27 cellular contexts compared by ENCODE assay signal in the genomic region with DNA sequence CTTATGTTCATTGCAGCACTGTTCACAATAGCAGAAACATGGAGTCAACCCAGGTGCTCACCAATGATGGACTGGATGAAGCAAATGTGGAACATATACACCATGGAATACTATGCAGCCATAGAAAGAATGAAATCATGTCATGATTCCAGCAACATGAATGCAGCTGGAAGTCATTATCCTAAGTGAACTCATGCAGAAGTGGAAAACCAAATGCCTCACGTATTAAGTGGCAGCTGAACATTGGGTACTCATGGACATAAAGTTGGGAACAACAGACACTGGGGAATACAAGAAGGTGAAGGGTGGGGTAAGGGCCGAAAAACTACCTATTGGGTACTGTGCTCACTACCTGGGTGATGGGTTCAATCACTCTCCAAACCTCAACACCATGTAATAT.
"Had no signal": no experiment of that assay in that cellular context is flagged by ENCODE, and none has a peak within 500 bp of the region (broad histone marks: within the 10 kb centered on the region; RNA-seq: fewer than 3 reads in every experiment).

No MANE protein-coding gene starts in this region.

- H3K36me3 Mint-ChIP-seq: mesothelial cell of epicardium; naive B cell; natural killer cell treated with Interleukin-12 subunit alpha and Interleukin-12 subunit beta and Interleukin-15 and Interleukin-18, amount 100 ng/mL, for 72 hours; stimulated activated effector memory CD8-positive, alpha-beta T cell treated with anti-CD3 and anti-CD28 coated beads, Interleukin-12 subunit alpha, Interleukin-12 subunit beta, amount 100 ng/mL, for 72 hours had no signal

- H3K9me3 Mint-ChIP-seq: natural killer cell treated with Interleukin-12 subunit alpha and Interleukin-12 subunit beta and Interleukin-15 and Interleukin-18, amount 100 ng/mL, for 72 hours; neural crest cell had no signal

- FAIRE-seq: endometrium, islet of Langerhans had no signal

- H3K4me1 ChIP-seq: left lung, parathyroid adenoma, right lobe of liver, thyroid gland, vagina had no signal

- H3K4me3 ChIP-seq: heart right ventricle, left lung, mucosa of descending colon, right lobe of liver, stomach, thyroid gland, vagina had no signal

- H3K9ac ChIP-seq: parathyroid adenoma had no signal

- H3K9me3 ChIP-seq: mucosa of descending colon, right lobe of liver, stomach, thyroid gland, vagina had no signal

- H3K4me3 Mint-ChIP-seq: effector memory CD8-positive, alpha-beta T cell; mesothelial cell of epicardium; naive B cell; natural killer cell treated with Interleukin-12 subunit alpha and Interleukin-12 subunit beta and Interleukin-15 and Interleukin-18, amount 100 ng/mL, for 72 hours; neural crest cell; stimulated activated effector memory CD8-positive, alpha-beta T cell treated with anti-CD3 and anti-CD28 coated beads, Interleukin-12 subunit alpha, Interleukin-12 subunit beta, amount 100 ng/mL, for 72 hours had no signal

- DNase-seq: cortex of kidney; effector memory CD8-positive, alpha-beta T cell; erythroblast; foreskin melanocyte; glutamatergic neuron; heart right ventricle; left cardiac atrium; left lung; mesenchymal stem cell; mucosa of descending colon; naive B cell; right lobe of liver; stimulated activated CD4-positive, alpha-beta T cell treated with anti-CD3 and anti-CD28 coated beads, Interleukin-2, amount 100 ng/mL, for 24 hours; stimulated activated CD4-positive, alpha-beta T cell treated with anti-CD3 and anti-CD28 coated beads, Interleukin-4, amount 100 ng/mL, for 24 hours; stimulated activated naive CD4-positive, alpha-beta T cell treated with Interleukin-2 at 50 U/mL for 16 hours; stomach; thyroid gland; trophoblast cell had no signal

- H3K36me3 ChIP-seq: heart right ventricle, left lung, right lobe of liver, stomach, thyroid gland, vagina had no signal

- H3K27ac Mint-ChIP-seq: effector memory CD8-positive, alpha-beta T cell; mesothelial cell of epicardium; naive B cell; natural killer cell treated with Interleukin-12 subunit alpha and Interleukin-12 subunit beta and Interleukin-15 and Interleukin-18, amount 100 ng/mL, for 72 hours; progenitor cell of endocrine pancreas; stimulated activated effector memory CD8-positive, alpha-beta T cell treated with anti-CD3 and anti-CD28 coated beads, Interleukin-12 subunit alpha, Interleukin-12 subunit beta, amount 100 ng/mL, for 72 hours had no signal

- H3K79me2 ChIP-seq: parathyroid adenoma had no signal

- H2AFZ ChIP-seq: parathyroid adenoma had no signal

- ATAC-seq: effector memory CD8-positive, alpha-beta T cell; heart right ventricle; left cardiac atrium; left lung; mucosa of descending colon; natural killer cell treated with Interleukin-12 subunit alpha and Interleukin-12 subunit beta and Interleukin-15 and Interleukin-18, amount 100 ng/mL, for 72 hours; right lobe of liver; stimulated activated effector memory CD8-positive, alpha-beta T cell treated with anti-CD3 and anti-CD28 coated beads, Interleukin-12 subunit alpha, Interleukin-12 subunit beta, amount 100 ng/mL, for 72 hours had no signal

- H3K27ac ChIP-seq: heart right ventricle, left lung, parathyroid adenoma, right lobe of liver, stomach, thyroid gland, vagina had no signal

- H3K27me3 Mint-ChIP-seq: progenitor cell of endocrine pancreas had no signal

- H3K27me3 ChIP-seq: right lobe of liver, thyroid gland, vagina had no signal

- H3K4me1 Mint-ChIP-seq: naive B cell; stimulated activated effector memory CD8-positive, alpha-beta T cell treated with anti-CD3 and anti-CD28 coated beads, Interleukin-12 subunit alpha, Interleukin-12 subunit beta, amount 100 ng/mL, for 72 hours had no signal
